ENCODE assay signal across 26 cellular contexts in genomic region chr4:120509222-120509621, GRCh38.
"Had no signal": no experiment of that assay in that cellular context is flagged by ENCODE, and none has a peak within 500 bp of the region (broad histone marks: within the 10 kb centered on the region; RNA-seq: fewer than 3 reads in every experiment).

No MANE protein-coding gene starts in this region.

- H3K27ac Mint-ChIP-seq: dendritic cell treated with granulocyte-macrophage colony-stimulating factor and Interleukin-4, amounts not matched to agents 40 ng/mL and 50 ng/mL, for 4 days; immature natural killer cell; natural killer cell; stimulated activated memory B cell treated with anti-CD40 and anti-IgM and Interleukin-4, amounts not matched to agents 10 μg/mL and 1 μg/mL and 100 μg/mL, for 72 hours; type B pancreatic cell had no signal

- H3K4me2 ChIP-seq: hepatocyte had no signal

- H3K36me3 ChIP-seq: colonic mucosa, esophagus muscularis mucosa, gastroesophageal sphincter, heart left ventricle, lower lobe of right lung, prostate gland, sigmoid colon, tibial artery had no signal

- H3K4me1 ChIP-seq: colonic mucosa, esophagus muscularis mucosa, foreskin keratinocyte, gastroesophageal sphincter, heart left ventricle, lower lobe of right lung, prostate gland, sigmoid colon, testis, tibial artery had no signal

- H2AFZ ChIP-seq: hepatocyte had no signal

- H3K36me3 Mint-ChIP-seq: immature natural killer cell; natural killer cell; stimulated activated memory B cell treated with anti-CD40 and anti-IgM and Interleukin-4, amounts not matched to agents 10 μg/mL and 1 μg/mL and 100 μg/mL, for 72 hours; type B pancreatic cell had no signal

- ATAC-seq: foreskin keratinocyte; gastroesophageal sphincter; heart left ventricle; left colon; left ventricle myocardium superior; lower lobe of right lung; natural killer cell; right cardiac atrium; stimulated activated memory B cell treated with anti-CD40 and anti-IgM and Interleukin-4, amounts not matched to agents 10 μg/mL and 1 μg/mL and 100 μg/mL, for 72 hours; stimulated activated naive CD8-positive, alpha-beta T cell treated with anti-CD3 and anti-CD28 coated beads, Interleukin-15, Interleukin-2, amounts not matched to agents 100 U/mL and 50 U/mL, for 24 hours had no signal

- H3K9me3 ChIP-seq: colonic mucosa, lower lobe of right lung, prostate gland, sigmoid colon, testis had no signal

- H3K27ac ChIP-seq: colonic mucosa, esophagus muscularis mucosa, foreskin keratinocyte, gastroesophageal sphincter, heart left ventricle, hepatocyte, lower lobe of right lung, prostate gland, sigmoid colon, testis, tibial artery had no signal

- DNase-seq: colonic mucosa; effector CD8-positive, alpha-beta T cell; foreskin keratinocyte; heart left ventricle; immature natural killer cell; islet precursor cell; kidney glomerular epithelial cell; left colon; left ventricle myocardium superior; lower lobe of right lung; natural killer cell; nucleus accumbens; sigmoid colon; stimulated activated CD4-positive, alpha-beta T cell treated with anti-CD3 and anti-CD28 coated beads, Interleukin-4, amount 100 ng/mL, for 4 hours; stimulated activated naive CD8-positive, alpha-beta T cell treated with anti-CD3 and anti-CD28 coated beads, Interleukin-15, Interleukin-2, amounts not matched to agents 100 U/mL and 50 U/mL, for 24 hours; substantia nigra; testis; tibial artery had no signal

- H3K4me3 Mint-ChIP-seq: dendritic cell treated with granulocyte-macrophage colony-stimulating factor and Interleukin-4, amounts not matched to agents 40 ng/mL and 50 ng/mL, for 4 days; immature natural killer cell; natural killer cell; stimulated activated memory B cell treated with anti-CD40 and anti-IgM and Interleukin-4, amounts not matched to agents 10 μg/mL and 1 μg/mL and 100 μg/mL, for 72 hours; type B pancreatic cell had no signal

- H3K27me3 ChIP-seq: colonic mucosa, esophagus muscularis mucosa, foreskin keratinocyte, gastroesophageal sphincter, heart left ventricle, hepatocyte, sigmoid colon, testis, tibial artery had no signal

- H3K27me3 Mint-ChIP-seq: dendritic cell treated with granulocyte-macrophage colony-stimulating factor and Interleukin-4, amounts not matched to agents 40 ng/mL and 50 ng/mL, for 4 days; stimulated activated memory B cell treated with anti-CD40 and anti-IgM and Interleukin-4, amounts not matched to agents 10 μg/mL and 1 μg/mL and 100 μg/mL, for 72 hours; type B pancreatic cell had no signal

- H3K4me1 Mint-ChIP-seq: immature natural killer cell; natural killer cell; stimulated activated memory B cell treated with anti-CD40 and anti-IgM and Interleukin-4, amounts not matched to agents 10 μg/mL and 1 μg/mL and 100 μg/mL, for 72 hours had no signal

- H3K4me3 ChIP-seq: colonic mucosa, esophagus muscularis mucosa, gastroesophageal sphincter, heart left ventricle, hepatocyte, lower lobe of right lung, prostate gland, sigmoid colon, testis, tibial artery had no signal
